1 cellular context compared by ENCODE assay signal in genomic region chr3:27531193-27531751, GRCh38.
TF ChIP-seq lines count a peak whose summit lies in the region.
"Not testable (repeated sequence)": the region's sequence is repeated elsewhere in the genome, so short reads cannot be mapped to it uniquely, and the experiment has no call there.

No MANE protein-coding gene starts in this region.

TF ChIP-seq in HepG2, 621 proteins besides CTCF, POLR2A, EP300 and RAD21 (continues in another document):
- TF ChIP-seq ZBTB4 (CRISPR knock-in tag; IDR thresholded peaks at IDR 0.05; ENCODE audit: borderline replicate concordance) = 0 out of 2 replicates have a peak, but pooled peaks have one; percentile 62
- peak; percentile 73 for TF ChIP-seq RARA (CRISPR knock-in tag; IDR thresholded peaks at IDR 0.05)
- TF ChIP-seq TEAD3 (CRISPR knock-in tag; optimal IDR thresholded peaks at IDR 0.05; ENCODE audit: borderline replicate concordance) = peak; percentile 19
- TF ChIP-seq NR2F6 (IDR thresholded peaks at IDR 0.05) = peak; percentile 49
- peak; percentile 57; the same call in 1 of the 2 replicates for TF ChIP-seq NR2F6 (CRISPR knock-in tag; IDR thresholded peaks at IDR 0.05)
- peak; percentile 53; the same call in 1 of the 2 replicates for TF ChIP-seq HNF1A (IDR thresholded peaks at IDR 0.05; ENCODE audit: low read depth)
- TF ChIP-seq HNF1A (CRISPR knock-in tag; IDR thresholded peaks at IDR 0.05; ENCODE audit: borderline replicate concordance) = peak; percentile 74; the same call in 1 of the 2 replicates
- TF ChIP-seq FOXP4 (CRISPR knock-in tag; IDR thresholded peaks at IDR 0.05) = peak; percentile 83
- peak; percentile 66 for TF ChIP-seq SOX5 (CRISPR knock-in tag; IDR thresholded peaks at IDR 0.05; ENCODE audit: borderline replicate concordance)
- peak; percentile 46 for TF ChIP-seq SALL1 (CRISPR knock-in tag; IDR thresholded peaks at IDR 0.05)
- 0 out of 2 replicates have a peak, but pooled peaks have one; percentile 22 for TF ChIP-seq FOSL2 (CRISPR knock-in tag; IDR thresholded peaks at IDR 0.05)
- TF ChIP-seq RXRB (CRISPR knock-in tag; IDR thresholded peaks at IDR 0.05; ENCODE audit: borderline replicate concordance) = peak; percentile 34; the same call in 1 of the 2 replicates
- peak; percentile 49; the same call in 1 of the 2 replicates for TF ChIP-seq HMG20A (CRISPR knock-in tag; IDR thresholded peaks at IDR 0.05; ENCODE audit: borderline replicate concordance)
- TF ChIP-seq MAX (IDR thresholded peaks at IDR 0.05) = 0 out of 2 replicates have a peak, but pooled peaks have one; percentile 24
- TF ChIP-seq PITX1 (CRISPR knock-in tag; IDR thresholded peaks at IDR 0.05) = 0 out of 2 replicates have a peak, but pooled peaks have one; percentile 21
- TF ChIP-seq HNF1B (CRISPR knock-in tag; IDR thresholded peaks at IDR 0.05) = peak; percentile 82
- peak; percentile 78 for TF ChIP-seq PAXIP1 (CRISPR knock-in tag; conservative IDR thresholded peaks at IDR 0.05)
- TF ChIP-seq PHF21A (CRISPR knock-in tag; IDR thresholded peaks at IDR 0.05) = 0 out of 2 replicates have a peak, but pooled peaks have one; percentile 34
- TF ChIP-seq FOXA3 (CRISPR knock-in tag; IDR thresholded peaks at IDR 0.05) = 0 out of 2 replicates have a peak, but pooled peaks have one; percentile 20
- TF ChIP-seq MED1 (CRISPR knock-in tag; IDR thresholded peaks at IDR 0.05) = peak; percentile 77
- TF ChIP-seq LCORL, SOX6, FOXP1 (IDR thresholded peaks at IDR 0.05): not testable (repeated sequence)
- TF ChIP-seq LCORL (CRISPR knock-in tag; IDR thresholded peaks at IDR 0.05) = peak; percentile 41; the same call in 1 of the 2 replicates
- TF ChIP-seq TARDBP (CRISPR knock-in tag; IDR thresholded peaks at IDR 0.05) = 0 out of 2 replicates have a peak, but pooled peaks have one; percentile 18
- TF ChIP-seq HOXA3 (CRISPR knock-in tag; IDR thresholded peaks at IDR 0.05) = peak; percentile 36; the same call in 1 of the 2 replicates
- TF ChIP-seq ARID5B (CRISPR knock-in tag; IDR thresholded peaks at IDR 0.05) = peak; percentile 66
- peak; percentile 72 for TF ChIP-seq SOX6 (CRISPR knock-in tag; IDR thresholded peaks at IDR 0.05)
- 0 out of 2 replicates have a peak, but pooled peaks have one; percentile 16 for TF ChIP-seq ZNF644 (CRISPR knock-in tag; IDR thresholded peaks at IDR 0.05; ENCODE audit: low read depth)
- TF ChIP-seq TBX2 (CRISPR knock-in tag; IDR thresholded peaks at IDR 0.05; ENCODE audit: borderline replicate concordance) = peak; percentile 60; the same call in 1 of the 2 replicates
- TF ChIP-seq RNF219 (CRISPR knock-in tag; IDR thresholded peaks at IDR 0.05) = 0 out of 2 replicates have a peak, but pooled peaks have one; percentile 23
- peak; percentile 46 for TF ChIP-seq SAP130 (CRISPR knock-in tag; IDR thresholded peaks at IDR 0.05; ENCODE audit: low read depth)
- peak; percentile 31; the same call in 1 of the 2 replicates for TF ChIP-seq ZNF143 (CRISPR knock-in tag; IDR thresholded peaks at IDR 0.05)
- TF ChIP-seq FOXP1 (CRISPR knock-in tag; IDR thresholded peaks at IDR 0.05) = peak; percentile 52
- peak; percentile 41; the same call in 1 of the 2 replicates for TF ChIP-seq ELF3 (CRISPR knock-in tag; IDR thresholded peaks at IDR 0.05)
- 0 out of 2 replicates have a peak, but pooled peaks have one; percentile 7 for TF ChIP-seq CEBPG (CRISPR knock-in tag; IDR thresholded peaks at IDR 0.05)
- 0 out of 2 replicates have a peak, but pooled peaks have one; percentile 40 for TF ChIP-seq HNF4A (CRISPR knock-in tag; IDR thresholded peaks at IDR 0.05)
- TF ChIP-seq GATAD2A (CRISPR knock-in tag; IDR thresholded peaks at IDR 0.05) = peak; percentile 33; the same call in 1 of the 2 replicates
